6 cellular contexts compared by ENCODE assay signal in the genomic region with DNA sequence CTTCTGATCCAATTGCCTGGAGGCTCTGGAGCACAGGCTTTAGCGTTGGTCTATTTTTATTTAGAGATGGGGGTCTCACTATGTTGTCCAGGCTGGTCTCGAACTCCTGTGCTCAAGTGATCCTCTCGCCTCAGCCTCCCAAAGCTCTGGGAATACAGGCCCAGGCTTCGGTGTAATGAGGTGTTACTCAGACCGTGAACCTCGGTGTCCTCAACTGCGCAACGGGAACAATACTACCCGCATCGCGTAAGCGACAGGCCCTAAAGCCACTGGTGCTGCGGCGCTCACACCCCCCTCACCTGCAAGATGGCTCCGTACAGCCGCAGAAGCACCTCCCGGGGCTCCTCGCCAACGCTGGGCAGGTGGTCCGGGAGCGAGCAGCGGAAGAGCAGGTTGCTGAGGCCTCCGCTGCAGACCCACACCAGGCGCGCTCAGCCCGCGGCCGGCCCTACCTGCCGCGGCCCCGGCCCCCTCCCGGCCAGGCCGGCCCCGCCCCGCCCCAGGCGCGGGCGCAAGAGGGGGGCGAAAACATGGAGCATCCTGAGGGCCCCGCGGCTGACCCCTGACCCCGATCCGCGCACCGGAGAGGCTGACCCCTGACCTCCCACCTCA. TPM values are rescaled to one million over a fixed set of nuclear protein-coding genes. Genes with fewer than 3 reads are reported as not detected.
A peak's percentile ranks its signal among the peaks of the same experiment; 100 is the strongest.
DNase-seq lines count a peak whose midpoint lies in the region; ATAC-seq, FAIRE-seq and TF ChIP-seq lines count a peak whose summit lies in the region.

No MANE protein-coding gene starts in this region.

- CTCF ChIA-PET in RWPE1 (lab: Yijun Ruan, JAX): no interaction called here

- peak overlapping the region; percentile 93 for H3K27ac ChIP-seq in RWPE1

- FAIRE-seq in D721Med (lab: Jason Lieb, UNC): no peak

- ATAC-seq in GM21423 (IDR thresholded peaks at IDR 0.05; ENCODE audit: unreplicated experiment) (peak; percentile 14), esophagus mucosa (peak; percentile 0)

- TF ChIP-seq CTCF in RWPE1 (conservative IDR thresholded peaks at IDR 0.05; ENCODE audit: low read depth) (no peak), D721Med (IDR thresholded peaks at IDR 0.05; ENCODE audit: insufficient read depth, missing control alignments) (no peak)

- DNase-seq in RWPE1 (ENCODE audit: low spot score): peak; percentile 55
- DNase-seq in stimulated activated CD4-positive, alpha-beta T cell treated with anti-CD3 and anti-CD28 coated beads, Interleukin-1b, Interleukin-23, amount 100 ng/mL, for 48 hours: peak; percentile 50
- no peak for DNase-seq in DMS153 (lab: John Stamatoyannopoulos, UW)
- no peak for DNase-seq in D721Med (ENCODE audit: insufficient read length, low spot score)

- POLR2A ChIA-PET in RWPE1 (lab: Yijun Ruan, JAX; ENCODE audit: low non-redundant PET): interaction anchor here (1.0 kb wide), 1 partner anchor 52 kb away, joined by 4 read pairs; a partner anchor contains a TSS

RNA-seq across cellular contexts. Expression of a gene that starts 0.6 kb away (rescaled TPM):
- total RNA-seq in esophagus mucosa: 31.4 TPM

RNA-seq across cellular contexts. Expression of a gene that starts 3.8 kb away (rescaled TPM):
- 12.1 TPM for total RNA-seq in esophagus mucosa

RNA-seq across cellular contexts. Expression of a gene that starts 18.5 kb away (rescaled TPM):
- total RNA-seq in esophagus mucosa: 2.3 TPM

RNA-seq across cellular contexts. Expression of a gene that starts 19.3 kb away (rescaled TPM):
- total RNA-seq in esophagus mucosa: not detected

RNA-seq across cellular contexts. Expression of a gene that starts 36.4 kb away (rescaled TPM):
- 0.20 TPM for total RNA-seq in esophagus mucosa

Comparison
In these comparisons a context has a peak if more than half of its experiments do, and no peak if none do; other contexts are left out.
1. DNase-seq: peak in RWPE1 (single experiment) and stimulated activated CD4-positive, alpha-beta T cell treated with anti-CD3 and anti-CD28 coated beads, Interleukin-1b, Interleukin-23, amount 100 ng/mL, for 48 hours (single experiment); none in DMS153 (single experiment) and D721Med (single experiment).